1 cellular context compared by ENCODE assay signal in genomic region chr22:31085493-31085824, GRCh38.
TF ChIP-seq lines count a peak whose summit lies in the region.

No MANE protein-coding gene starts in this region.

TF ChIP-seq in K562, 482 proteins besides CTCF, POLR2A, EP300 and RAD21:
- TF ChIP-seq RNF219 (CRISPR knock-in tag; IDR thresholded peaks at IDR 0.05), result no peak
- no peak for TF ChIP-seq ZHX1 (conservative IDR thresholded peaks at IDR 0.05; ENCODE audit: low read length)
- TF ChIP-seq PPARD (CRISPR knock-in tag; IDR thresholded peaks at IDR 0.05), result no peak
- TF ChIP-seq GATAD2A (IDR thresholded peaks at IDR 0.05), result no peak
- TF ChIP-seq NCOA4 (IDR thresholded peaks at IDR 0.05; ENCODE audit: partially characterized antibody), result no peak
- no peak for TF ChIP-seq MCM2 (IDR thresholded peaks at IDR 0.05; ENCODE audit: low read depth)
- TF ChIP-seq NR2C2 (CRISPR knock-in tag; IDR thresholded peaks at IDR 0.05), result no peak
- no peak for TF ChIP-seq NR2C2 (tag; IDR thresholded peaks at IDR 0.05)
- TF ChIP-seq RBFOX2 (IDR thresholded peaks at IDR 0.05; ENCODE audit: low read depth, low read length), result no peak
- no peak for TF ChIP-seq SREBF1 (IDR thresholded peaks at IDR 0.05; ENCODE audit: borderline replicate concordance, low read depth, low read length)
- TF ChIP-seq CAMTA2 (CRISPR knock-in tag; conservative IDR thresholded peaks at IDR 0.05), result no peak
- TF ChIP-seq ZNF174 (CRISPR knock-in tag; IDR thresholded peaks at IDR 0.05), result no peak
- TF ChIP-seq ZBTB11 (CRISPR knock-in tag; IDR thresholded peaks at IDR 0.05), result no peak
- TF ChIP-seq ZNF778 (CRISPR knock-in tag; IDR thresholded peaks at IDR 0.05), result no peak
- TF ChIP-seq ELF2 (CRISPR knock-in tag; IDR thresholded peaks at IDR 0.05), result no peak
- no peak for TF ChIP-seq ADNP (tag; IDR thresholded peaks at IDR 0.05)
